20 cellular contexts compared by ENCODE assay signal in genomic region chr1:15764269-15764764, GRCh38. TPM values are rescaled to one million over a fixed set of nuclear protein-coding genes. Genes with fewer than 3 reads are reported as not detected.
DNase-seq lines count a peak whose midpoint lies in the region; ATAC-seq and TF ChIP-seq lines count a peak whose summit lies in the region.
"Had no signal": no experiment of that assay in that cellular context is flagged by ENCODE, and none has a peak within 500 bp of the region (broad histone marks: within the 10 kb centered on the region; RNA-seq: fewer than 3 reads in every experiment).

No MANE protein-coding gene starts in this region.

- H3K36me3 ChIP-seq in HEK293 (ENCODE audit: control insufficient read depth in 2 of 2, insufficient read depth in 1 of 2, low read length in 2 of 2): peaks cover 4 to 45% of the 10 kb centered on the region in 2 experiments; a peak in 2 of 3 replicates
- H3K36me3 ChIP-seq in right atrium auricular region: peaks cover 33% of the 10 kb centered on the region
- H3K36me3 ChIP-seq in trophoblast cell (ENCODE audit: control insufficient read depth in 1 of 2, insufficient read depth in 2 of 2, low read length in 2 of 2): peaks cover 52 to 56% of the 10 kb centered on the region in 2 experiments
- H3K36me3 ChIP-seq: BLaER1 had no signal

- H2AFZ ChIP-seq in trophoblast cell (ENCODE audit: insufficient read depth, low read length, poor library complexity): peak overlapping the region; percentile 23

- H3K79me1 ChIP-seq in trophoblast cell (ENCODE audit: low read length): peaks cover 12% of the 10 kb centered on the region

- H2BK120ac ChIP-seq in trophoblast cell (ENCODE audit: insufficient read depth, low read length, poor library complexity): no peak overlapping the region

- peak overlapping the region; percentile 5 for H4K8ac ChIP-seq in trophoblast cell (ENCODE audit: low read depth, low read length)

- H3K79me2 ChIP-seq in trophoblast cell (ENCODE audit: control insufficient read depth, insufficient read depth, low read length, poor library complexity): peaks cover 12% of the 10 kb centered on the region

- H3K18ac ChIP-seq in trophoblast cell (ENCODE audit: low read length): peak overlapping the region; percentile 11

- H2BK5ac ChIP-seq in trophoblast cell (ENCODE audit: low read depth, low read length, poor library complexity): peak overlapping the region; percentile 24

- peak overlapping the region in 1 of 2 donors; percentile 82 for H3K27ac Mint-ChIP-seq in activated naive CD4-positive, alpha-beta T cell treated with anti-CD3 and anti-CD28 coated beads, Interleukin-2, amount 50 U/mL, for 72 hours

- no peak overlapping the region for H2BK12ac ChIP-seq in trophoblast cell (ENCODE audit: low read length)

- H3K4me3 ChIP-seq in HEK293 (ENCODE audit: low read depth, low read length): no peak overlapping the region
- no peak overlapping the region for H3K4me3 ChIP-seq in right atrium auricular region
- H3K4me3 ChIP-seq in trophoblast cell (ENCODE audit: low read depth, low read length): no peak overlapping the region
- H3K4me3 ChIP-seq: BLaER1, lung had no signal

- H3K23ac ChIP-seq in trophoblast cell (ENCODE audit: low read length): no peak overlapping the region

- CTCF ChIA-PET in HEK293 (lab: Yijun Ruan, JAX) (interaction anchor here (0.5 kb wide), 1 partner anchor 21 kb away, joined by 4 read pairs; no protein-coding TSS in a partner anchor), RWPE1 (lab: Yijun Ruan, JAX) (no interaction called here)

- WGBS in trophoblast cell (ENCODE audit: extremely low coverage, insufficient coverage, insufficient read length): no CpG with 5 or more reads among the region's 10 CpGs

- H3K9me3 ChIP-seq in HEK293 (ENCODE audit: control insufficient read depth, insufficient read depth, low read depth, low read length) (no peaks in the 10 kb centered on the region), right atrium auricular region (no peaks in the 10 kb centered on the region), trophoblast cell (ENCODE audit: insufficient read depth, low read depth, low read length) (no peaks in the 10 kb centered on the region)
- H3K9me3 ChIP-seq: BLaER1 had no signal

- DNase-seq in RWPE1 (ENCODE audit: low spot score): peak; percentile 83
- no peak for DNase-seq in right atrium auricular region (ENCODE audit: low spot score)
- DNase-seq in trophoblast cell: no peak
- DNase-seq in D341Med (ENCODE audit: low spot score): no peak
- DNase-seq in DMS153 treated with DMSO at 0.1 percent for 48 hours (lab: John Stamatoyannopoulos, UW; ENCODE audit: unreplicated experiment): no peak
- no peak for DNase-seq in activated naive CD4-positive, alpha-beta T cell treated with anti-CD3 and anti-CD28 coated beads, Interleukin-2, amount 50 U/mL, for 72 hours (ENCODE audit: low spot score in 2 of 2)
- DNase-seq in OCI-M2 (lab: John Stamatoyannopoulos, UW; ENCODE audit: unreplicated experiment): no peak
- DNase-seq: activated CD4-positive, alpha-beta T cell treated with anti-CD3 and anti-CD28 coated beads for 1 hour; activated T-cell treated with anti-CD3 and anti-CD28 coated beads for 4 hours; amniotic stem cell; GDM1; head of caudate nucleus; NCI-H1417 treated with DMSO at 0.1 percent for 48 hours; NCI-H774; stimulated activated CD4-positive, alpha-beta T cell treated with anti-CD3 and anti-CD28 coated beads, Interleukin-1b, Interleukin-23, amount 100 ng/mL, for 48 hours had no signal

- TF ChIP-seq CTCF in HEK293 (tag by site-specific recombination; IDR thresholded peaks at IDR 0.05): no peak
- no peak for TF ChIP-seq CTCF in RWPE1 (conservative IDR thresholded peaks at IDR 0.05; ENCODE audit: low read depth)
- no peak for TF ChIP-seq CTCF in right atrium auricular region (IDR thresholded peaks at IDR 0.05)

- no peak overlapping the region for H4K12ac ChIP-seq in trophoblast cell (ENCODE audit: low read depth, low read length)

- no peak overlapping the region for H2AK5ac ChIP-seq in trophoblast cell (ENCODE audit: low read length)

- H3K9me3 Mint-ChIP-seq in activated naive CD4-positive, alpha-beta T cell treated with anti-CD3 and anti-CD28 coated beads, Interleukin-2, amount 50 U/mL, for 72 hours: no peaks in the 10 kb centered on the region

- H3K14ac ChIP-seq in trophoblast cell (ENCODE audit: low read length): no peak overlapping the region

- POLR2A ChIA-PET in HEK293 (lab: Yijun Ruan, JAX): no interaction called here
- POLR2A ChIA-PET in RWPE1 (lab: Yijun Ruan, JAX; ENCODE audit: low non-redundant PET): no interaction called here

- no peak for ATAC-seq in activated naive CD4-positive, alpha-beta T cell treated with anti-CD3 and anti-CD28 coated beads, Interleukin-2, amount 50 U/mL, for 72 hours

- H3K27ac ChIP-seq in HEK293 (ENCODE audit: extremely low read depth, low read depth, low read length) (no peak overlapping the region), RWPE1 (peak overlapping the region; percentile 98), right atrium auricular region (peak overlapping the region; percentile 33 to 49), trophoblast cell (ENCODE audit: low read depth, low read length) (no peak overlapping the region)
- H3K27ac ChIP-seq: BLaER1 had no signal

- H3K36me3 Mint-ChIP-seq in activated naive CD4-positive, alpha-beta T cell treated with anti-CD3 and anti-CD28 coated beads, Interleukin-2, amount 50 U/mL, for 72 hours: no peaks in the 10 kb centered on the region

- H3K4me2 ChIP-seq in trophoblast cell (ENCODE audit: low read length): no peak overlapping the region
- H3K4me2 ChIP-seq: BLaER1 had no signal

- H3K27me3 ChIP-seq in right atrium auricular region (no peaks in the 10 kb centered on the region), trophoblast cell (ENCODE audit: insufficient read depth, low read length) (no peaks in the 10 kb centered on the region)

- no peak overlapping the region for H4K91ac ChIP-seq in trophoblast cell (ENCODE audit: low read depth, low read length)

- H3K4me1 ChIP-seq in HEK293 (ENCODE audit: control insufficient read depth, insufficient read depth, low read length): peaks cover 4% of the 10 kb centered on the region; the same call in 1 of the 2 replicates
- H3K4me1 ChIP-seq in right atrium auricular region: peaks cover 0 to 60% of the 10 kb centered on the region in 2 donors
- peaks cover 10 to 18% of the 10 kb centered on the region in 2 experiments for H3K4me1 ChIP-seq in trophoblast cell (ENCODE audit: control insufficient read depth in 1 of 2, insufficient read depth in 2 of 2, low read length in 2 of 2)

- peak overlapping the region; percentile 50 for H3K4ac ChIP-seq in trophoblast cell (ENCODE audit: low read depth, low read length)

- no peak overlapping the region for H3K9ac ChIP-seq in trophoblast cell (ENCODE audit: low read length)
- H3K9ac ChIP-seq: BLaER1 had no signal

TF ChIP-seq in HEK293, 187 proteins besides CTCF, POLR2A, EP300 and RAD21:
- TF ChIP-seq SP2 (tag by site-specific recombination; IDR thresholded peaks at IDR 0.05) (0 out of 2 replicates have a peak, but pooled peaks have one; percentile 15), ZNF548 (tag by site-specific recombination; IDR thresholded peaks at IDR 0.05) (peak; percentile 82), KLF1 (tag by site-specific recombination; IDR thresholded peaks at IDR 0.05) (0 out of 2 replicates have a peak, but pooled peaks have one; percentile 50), ZFP69B (tag by site-specific recombination; IDR thresholded peaks at IDR 0.05) (no peak), ZNF600 (tag by site-specific recombination; IDR thresholded peaks at IDR 0.05) (0 out of 2 replicates have a peak, but pooled peaks have one; percentile 53), ZIC2 (tag by site-specific recombination; IDR thresholded peaks at IDR 0.05) (peak; percentile 72), HOXA7 (CRISPR knock-in tag; IDR thresholded peaks at IDR 0.05; ENCODE audit: borderline replicate concordance) (no peak)

RNA-seq across cellular contexts. Expression of gene FBLIM1, which starts 5.7 kb away (rescaled TPM):
- 100 to 1,000 TPM in 1 of 2 donors, 10 to 100 TPM in 1; 66.6 to 124 TPM for total RNA-seq in right atrium auricular region
- 88.4 and 91.1 TPM in 2 replicates for polyA plus RNA-seq in trophoblast cell (2013)
- under 1 TPM in 1 of 2 donors, not detected in 1; 0.21 TPM for total RNA-seq in activated naive CD4-positive, alpha-beta T cell treated with anti-CD3 and anti-CD28 coated beads, Interleukin-2, amount 50 U/mL, for 72 hours

RNA-seq across cellular contexts. Expression of gene TMEM82, which starts 22.0 kb away (rescaled TPM):
- total RNA-seq in right atrium auricular region: not detected
- polyA plus RNA-seq in trophoblast cell (2013): 0.06 and 0.08 TPM in 2 replicates
- not detected for total RNA-seq in activated naive CD4-positive, alpha-beta T cell treated with anti-CD3 and anti-CD28 coated beads, Interleukin-2, amount 50 U/mL, for 72 hours
- total RNA-seq: HT1080, lung, posterior vena cava had no signal
- polyA plus RNA-seq: lung had no signal

RNA-seq across cellular contexts. Expression of gene SLC25A34, which starts 28.3 kb away (rescaled TPM):
- 10 to 100 TPM in 1 of 2 donors, 1 to 10 TPM in 1; 4.2 to 16.1 TPM for total RNA-seq in right atrium auricular region
- 0.42 and 0.44 TPM in 2 replicates for polyA plus RNA-seq in trophoblast cell (2013)
- 1 to 10 TPM in 1 of 2 donors, under 1 TPM in 1; 0.23 to 1.9 TPM for total RNA-seq in activated naive CD4-positive, alpha-beta T cell treated with anti-CD3 and anti-CD28 coated beads, Interleukin-2, amount 50 U/mL, for 72 hours

RNA-seq across cellular contexts. Expression of gene UQCRHL, which starts 43.1 kb away (rescaled TPM):
- 1 to 10 TPM; 1.6 to 5.5 TPM for total RNA-seq in right atrium auricular region
- 2.1 TPM in 2 replicates for polyA plus RNA-seq in trophoblast cell (2013)
- total RNA-seq in activated naive CD4-positive, alpha-beta T cell treated with anti-CD3 and anti-CD28 coated beads, Interleukin-2, amount 50 U/mL, for 72 hours: 1 to 10 TPM; 2.2 to 2.5 TPM

Comparison
In these comparisons a context has a peak if more than half of its experiments do, and no peak if none do; other contexts are left out.
1. H3K27ac ChIP-seq: peak in RWPE1 (single experiment) and right atrium auricular region (2 of 2); none in HEK293 (single experiment) and trophoblast cell (single experiment).
2. RNA of gene FBLIM1, which starts 5.7 kb away (total RNA-seq): 66.6 to 124 TPM in right atrium auricular region; 0.21 TPM in activated naive CD4-positive, alpha-beta T cell treated with anti-CD3 and anti-CD28 coated beads, Interleukin-2, amount 50 U/mL, for 72 hours; every median in the first group is over 10 times any median in the second.